Comparison of ENCODE assay signal across 33 cellular contexts in the genomic region with DNA sequence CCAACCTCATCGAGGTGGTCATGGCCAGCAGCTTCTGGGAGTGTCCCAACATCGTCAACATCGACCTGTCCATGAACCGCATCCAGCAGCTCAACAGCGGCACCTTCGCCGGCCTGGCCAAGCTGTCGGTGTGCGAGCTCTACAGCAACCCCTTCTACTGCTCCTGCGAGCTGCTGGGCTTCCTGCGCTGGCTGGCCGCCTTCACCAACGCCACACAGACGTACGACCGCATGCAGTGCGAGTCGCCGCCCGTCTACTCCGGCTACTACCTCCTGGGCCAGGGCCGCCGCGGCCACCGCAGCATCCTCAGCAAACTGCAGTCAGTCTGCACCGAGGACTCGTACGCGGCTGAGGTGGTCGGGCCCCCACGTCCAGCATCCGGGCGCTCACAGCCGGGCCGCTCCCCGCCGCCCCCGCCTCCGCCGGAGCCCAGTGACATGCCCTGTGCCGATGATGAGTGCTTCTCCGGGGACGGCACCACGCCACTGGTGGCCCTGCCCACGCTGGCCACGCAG.
"Had no signal": no experiment of that assay in that cellular context is flagged by ENCODE, and none has a peak within 500 bp of the region (broad histone marks: within the 10 kb centered on the region; RNA-seq: fewer than 3 reads in every experiment).

No MANE protein-coding gene starts in this region.

- H3K4me3 ChIP-seq: body of pancreas, esophagus muscularis mucosa, gastrocnemius medialis, heart left ventricle had no signal

- ATAC-seq: activated CD4-positive, CD25-positive, alpha-beta regulatory T cell treated with anti-CD3 and anti-CD28 coated beads, Interleukin-2, amount 50 U/mL, for 24 hours; activated CD8-positive, alpha-beta memory T cell treated with anti-CD3 and anti-CD28 coated beads, Interleukin-2, amount 10 ng/mL, durations not matched to agents 7 days and 5 days; activated CD8-positive, alpha-beta T cell treated with anti-CD3 and anti-CD28 coated beads, Interleukin-2, amount 10 ng/mL, durations not matched to agents 7 days and 5 days; body of pancreas; effector memory CD8-positive, alpha-beta T cell; foreskin keratinocyte; gastrocnemius medialis; heart left ventricle; T-helper 17 cell had no signal

- H3K36me3 ChIP-seq: gastrocnemius medialis had no signal

- H3K9me3 ChIP-seq: body of pancreas, esophagus muscularis mucosa, gastrocnemius medialis, heart left ventricle had no signal

- H3K9me3 Mint-ChIP-seq: activated B cell treated with CpG ODN at 0.5 μM for 24 hours; activated CD4-positive, alpha-beta memory T cell treated with anti-CD3 and anti-CD28 coated beads for 36 hours; activated CD4-positive, alpha-beta T cell treated with anti-CD3 and anti-CD28 coated beads, Interleukin-2, amount 10 ng/mL, durations not matched to agents 24 days and 14 days; activated naive CD4-positive, alpha-beta T cell treated with anti-CD3 and anti-CD28 coated beads for 36 hours; activated T-helper 1 cell treated with anti-CD3 and anti-CD28 coated beads, Interleukin-12 subunit alpha, Interleukin-12 subunit beta, Interleukin-2, Interleukin-4 antibody, amounts not matched to agents 30 ng/mL and 10 ng/mL and 1 ng/mL, durations not matched to agents 14 hours and 24 hours and 36 hours; activated T-helper 2 cell treated with anti-CD3 and anti-CD28 coated beads, Interferon-gamma antibody, Interleukin-2, Interleukin-4, amounts not matched to agents 10 μg/mL and 5 μg/mL and 100 μg/mL, durations not matched to agents 14 hours and 24 hours and 36 hours; effector memory CD8-positive, alpha-beta T cell; T-helper 2 cell treated with Interferon-gamma antibody and Interleukin-4, amounts not matched to agents 5 μg/mL and 100 μg/mL, for 36 hours had no signal

- H3K27ac Mint-ChIP-seq: activated B cell treated with CpG ODN at 0.5 μM for 24 hours; activated CD4-positive, alpha-beta memory T cell treated with anti-CD3 and anti-CD28 coated beads for 36 hours; activated CD4-positive, alpha-beta T cell treated with anti-CD3 and anti-CD28 coated beads, Interleukin-2, amount 10 ng/mL, durations not matched to agents 24 days and 14 days; activated CD8-positive, alpha-beta memory T cell treated with anti-CD3 and anti-CD28 coated beads, Interleukin-2, amount 10 ng/mL, durations not matched to agents 7 days and 5 days; activated CD8-positive, alpha-beta T cell treated with anti-CD3 and anti-CD28 coated beads, Interleukin-2, amount 10 ng/mL, durations not matched to agents 7 days and 5 days; activated naive CD4-positive, alpha-beta T cell treated with anti-CD3 and anti-CD28 coated beads for 36 hours; activated naive CD8-positive, alpha-beta T cell; activated T-helper 1 cell treated with anti-CD3 and anti-CD28 coated beads, Interleukin-12 subunit alpha, Interleukin-12 subunit beta, Interleukin-2, Interleukin-4 antibody, amounts not matched to agents 30 ng/mL and 10 ng/mL and 1 ng/mL, durations not matched to agents 14 hours and 24 hours and 36 hours; activated T-helper 2 cell treated with anti-CD3 and anti-CD28 coated beads, Interferon-gamma antibody, Interleukin-2, Interleukin-4, amounts not matched to agents 10 μg/mL and 5 μg/mL and 100 μg/mL, durations not matched to agents 14 hours and 24 hours and 36 hours; effector memory CD8-positive, alpha-beta T cell; T-helper 17 cell; T-helper 2 cell treated with Interferon-gamma antibody and Interleukin-4, amounts not matched to agents 5 μg/mL and 100 μg/mL, for 36 hours had no signal

- H3K27ac ChIP-seq: body of pancreas, esophagus muscularis mucosa, foreskin keratinocyte, gastrocnemius medialis, heart left ventricle, WERI-Rb-1 had no signal

- DNase-seq: activated B cell treated with CpG ODN at 0.5 μM for 24 hours; activated CD4-positive, alpha-beta memory T cell treated with anti-CD3 and anti-CD28 coated beads for 36 hours; activated CD4-positive, alpha-beta T cell treated with anti-CD3 and anti-CD28 coated beads, Interleukin-2, amount 10 ng/mL, durations not matched to agents 24 days and 14 days; activated CD8-positive, alpha-beta memory T cell treated with anti-CD3 and anti-CD28 coated beads, Interleukin-2, amount 10 ng/mL, durations not matched to agents 7 days and 5 days; activated CD8-positive, alpha-beta memory T cell treated with anti-CD3 and anti-CD28 coated beads, Interleukin-2, amount 50 U/mL, for 4 hours; activated CD8-positive, alpha-beta T cell treated with anti-CD3 and anti-CD28 coated beads, Interleukin-2, amount 10 ng/mL, durations not matched to agents 7 days and 5 days; activated effector memory CD4-positive, alpha-beta T cell treated with anti-CD3 and anti-CD28 coated beads, Interleukin-2, amount 50 U/mL, for 16 hours; activated naive CD4-positive, alpha-beta T cell treated with anti-CD3 and anti-CD28 coated beads for 36 hours; activated T-cell treated with anti-CD3 and anti-CD28 coated beads, Interleukin-2, amount 50 U/mL, for 1 hour; activated T-cell treated with anti-CD3 and anti-CD28 coated beads, Interleukin-2, amount 50 U/mL, for 48 hours; amniotic stem cell; aorta; body of pancreas; cortex of kidney; dermis blood vessel endothelial cell; effector CD4-positive, alpha-beta T cell; effector memory CD8-positive, alpha-beta T cell; erythroblast; foreskin keratinocyte; gastrocnemius medialis; glutamatergic neuron; heart left ventricle; T-helper 1 cell; T-helper 17 cell; T1000; WERI-Rb-1 had no signal

- FAIRE-seq: colon had no signal

- H3K27me3 Mint-ChIP-seq: activated CD4-positive, alpha-beta T cell treated with anti-CD3 and anti-CD28 coated beads, Interleukin-2, amount 10 ng/mL, durations not matched to agents 24 days and 14 days; activated naive CD8-positive, alpha-beta T cell had no signal

- H3K4me1 ChIP-seq: foreskin keratinocyte had no signal

- H3K4me3 Mint-ChIP-seq: activated B cell treated with CpG ODN at 0.5 μM for 24 hours; activated CD4-positive, alpha-beta memory T cell treated with anti-CD3 and anti-CD28 coated beads for 36 hours; activated CD4-positive, alpha-beta T cell treated with anti-CD3 and anti-CD28 coated beads, Interleukin-2, amount 10 ng/mL, durations not matched to agents 24 days and 14 days; activated CD8-positive, alpha-beta memory T cell treated with anti-CD3 and anti-CD28 coated beads, Interleukin-2, amount 10 ng/mL, durations not matched to agents 7 days and 5 days; activated CD8-positive, alpha-beta T cell treated with anti-CD3 and anti-CD28 coated beads, Interleukin-2, amount 10 ng/mL, durations not matched to agents 7 days and 5 days; activated naive CD4-positive, alpha-beta T cell treated with anti-CD3 and anti-CD28 coated beads for 36 hours; activated naive CD8-positive, alpha-beta T cell; activated T-helper 1 cell treated with anti-CD3 and anti-CD28 coated beads, Interleukin-12 subunit alpha, Interleukin-12 subunit beta, Interleukin-2, Interleukin-4 antibody, amounts not matched to agents 30 ng/mL and 10 ng/mL and 1 ng/mL, durations not matched to agents 14 hours and 24 hours and 36 hours; effector memory CD8-positive, alpha-beta T cell; T-helper 17 cell; T-helper 2 cell treated with Interferon-gamma antibody and Interleukin-4, amounts not matched to agents 5 μg/mL and 100 μg/mL, for 36 hours had no signal

- H3K36me3 Mint-ChIP-seq: activated CD4-positive, alpha-beta memory T cell treated with anti-CD3 and anti-CD28 coated beads for 36 hours; activated CD8-positive, alpha-beta memory T cell treated with anti-CD3 and anti-CD28 coated beads, Interleukin-2, amount 10 ng/mL, durations not matched to agents 7 days and 5 days; activated naive CD8-positive, alpha-beta T cell had no signal
